In the genomic region with DNA sequence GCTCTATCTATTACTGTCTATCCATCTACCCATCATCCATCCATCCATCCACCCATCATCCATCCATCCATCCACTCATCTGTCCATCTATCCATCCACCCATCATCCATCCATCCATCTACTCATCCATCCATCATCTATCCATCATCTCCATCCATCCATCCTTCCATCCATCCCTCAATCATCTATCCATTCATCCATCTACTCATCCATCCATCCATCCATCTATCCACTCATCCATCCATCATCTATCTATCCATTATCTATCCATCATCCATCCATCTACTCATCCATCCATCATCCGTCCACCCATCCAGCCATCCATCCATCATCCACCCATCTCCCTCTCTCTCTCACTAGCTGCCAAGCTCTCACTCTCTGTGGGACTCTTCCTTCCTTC, we compare ENCODE assay signal across 28 cellular contexts.
"Had no signal": no experiment of that assay in that cellular context is flagged by ENCODE, and none has a peak within 500 bp of the region (broad histone marks: within the 10 kb centered on the region; RNA-seq: fewer than 3 reads in every experiment).

No MANE protein-coding gene starts in this region.

- H3K4me3 ChIP-seq: ascending aorta, heart left ventricle, left lung, lower lobe of right lung, neural progenitor cell, psoas muscle, thoracic aorta, uterus had no signal

- H3K4me3 Mint-ChIP-seq: activated naive CD4-positive, alpha-beta T cell treated with anti-CD3 and anti-CD28 coated beads, Interleukin-2, amount 50 U/mL, for 24 hours; activated T-cell treated with anti-CD3 and anti-CD28 coated beads, Interleukin-2, amount 50 U/mL, for 24 hours; brain; effector memory CD8-positive, alpha-beta T cell; naive thymus-derived CD8-positive, alpha-beta T cell; neural progenitor cell; T-helper 2 cell treated with Interferon-gamma antibody and Interleukin-4, amounts not matched to agents 5 μg/mL and 100 μg/mL, for 36 hours; type B pancreatic cell had no signal

- ATAC-seq: effector memory CD8-positive, alpha-beta T cell; heart left ventricle; left lung; lower lobe of right lung; naive thymus-derived CD8-positive, alpha-beta T cell; psoas muscle had no signal

- H3K27ac Mint-ChIP-seq: activated naive CD4-positive, alpha-beta T cell treated with anti-CD3 and anti-CD28 coated beads, Interleukin-2, amount 50 U/mL, for 24 hours; activated T-cell treated with anti-CD3 and anti-CD28 coated beads, Interleukin-2, amount 50 U/mL, for 24 hours; naive thymus-derived CD8-positive, alpha-beta T cell; neural progenitor cell; T-helper 2 cell treated with Interferon-gamma antibody and Interleukin-4, amounts not matched to agents 5 μg/mL and 100 μg/mL, for 36 hours; type B pancreatic cell had no signal

- DNase-seq: activated CD4-positive, alpha-beta T cell treated with anti-CD3 and anti-CD28 coated beads for 4 hours; activated CD4-positive, alpha-beta T cell treated with anti-CD3 and anti-CD28 coated beads, Interleukin-2, amount 50 U/mL, for 4 hours; activated CD8-positive, alpha-beta memory T cell treated with anti-CD3 and anti-CD28 coated beads, Interleukin-2, amount 50 U/mL, for 48 hours; activated gamma-delta T cell treated with Interleukin-2 at 50 U/mL for 16 hours; activated T-cell treated with anti-CD3 and anti-CD28 coated beads, Interleukin-2, amount 50 U/mL, for 24 hours; cortex of kidney; effector memory CD8-positive, alpha-beta T cell; foreskin fibroblast; left lung; lower lobe of right lung; mesenchymal stem cell; naive thymus-derived CD8-positive, alpha-beta T cell; occipital lobe; psoas muscle; stimulated activated CD4-positive, alpha-beta T cell treated with anti-CD3 and anti-CD28 coated beads, Interleukin-15, amount 100 ng/mL, for 24 hours; stimulated activated CD4-positive, alpha-beta T cell treated with anti-CD3 and anti-CD28 coated beads, Interleukin-2, amount 100 ng/mL, for 24 hours; stimulated activated naive CD4-positive, alpha-beta T cell treated with Interleukin-2 at 50 U/mL for 16 hours; T-helper 1 cell; uterus had no signal

- H3K4me1 Mint-ChIP-seq: brain had no signal

- H3K9me3 ChIP-seq: ascending aorta, heart left ventricle, left lung, lower lobe of right lung, psoas muscle, thoracic aorta, uterus had no signal

- H3K36me3 Mint-ChIP-seq: activated naive CD4-positive, alpha-beta T cell treated with anti-CD3 and anti-CD28 coated beads, Interleukin-2, amount 50 U/mL, for 24 hours had no signal

- H3K27me3 Mint-ChIP-seq: activated naive CD4-positive, alpha-beta T cell treated with anti-CD3 and anti-CD28 coated beads, Interleukin-2, amount 50 U/mL, for 24 hours; activated T-cell treated with anti-CD3 and anti-CD28 coated beads, Interleukin-2, amount 50 U/mL, for 24 hours; brain; effector memory CD8-positive, alpha-beta T cell; naive thymus-derived CD8-positive, alpha-beta T cell; type B pancreatic cell had no signal

- H3K4me1 ChIP-seq: ascending aorta, heart left ventricle, left lung, lower lobe of right lung, neural progenitor cell, parathyroid adenoma, psoas muscle, uterus had no signal

- H3K27me3 ChIP-seq: ascending aorta, heart left ventricle, left lung, neural progenitor cell, uterus had no signal

- H3K36me3 ChIP-seq: neural progenitor cell, uterus had no signal

- H3K27ac ChIP-seq: ascending aorta, heart left ventricle, left lung, lower lobe of right lung, neural progenitor cell, parathyroid adenoma, psoas muscle, thoracic aorta, uterus had no signal

- H3K9me3 Mint-ChIP-seq: activated naive CD4-positive, alpha-beta T cell treated with anti-CD3 and anti-CD28 coated beads, Interleukin-2, amount 50 U/mL, for 24 hours; activated T-cell treated with anti-CD3 and anti-CD28 coated beads, Interleukin-2, amount 50 U/mL, for 24 hours; effector memory CD8-positive, alpha-beta T cell; naive thymus-derived CD8-positive, alpha-beta T cell; neural progenitor cell; T-helper 2 cell treated with Interferon-gamma antibody and Interleukin-4, amounts not matched to agents 5 μg/mL and 100 μg/mL, for 36 hours; type B pancreatic cell had no signal
